ENCODE assay signal across 1 cellular context in the genomic region with DNA sequence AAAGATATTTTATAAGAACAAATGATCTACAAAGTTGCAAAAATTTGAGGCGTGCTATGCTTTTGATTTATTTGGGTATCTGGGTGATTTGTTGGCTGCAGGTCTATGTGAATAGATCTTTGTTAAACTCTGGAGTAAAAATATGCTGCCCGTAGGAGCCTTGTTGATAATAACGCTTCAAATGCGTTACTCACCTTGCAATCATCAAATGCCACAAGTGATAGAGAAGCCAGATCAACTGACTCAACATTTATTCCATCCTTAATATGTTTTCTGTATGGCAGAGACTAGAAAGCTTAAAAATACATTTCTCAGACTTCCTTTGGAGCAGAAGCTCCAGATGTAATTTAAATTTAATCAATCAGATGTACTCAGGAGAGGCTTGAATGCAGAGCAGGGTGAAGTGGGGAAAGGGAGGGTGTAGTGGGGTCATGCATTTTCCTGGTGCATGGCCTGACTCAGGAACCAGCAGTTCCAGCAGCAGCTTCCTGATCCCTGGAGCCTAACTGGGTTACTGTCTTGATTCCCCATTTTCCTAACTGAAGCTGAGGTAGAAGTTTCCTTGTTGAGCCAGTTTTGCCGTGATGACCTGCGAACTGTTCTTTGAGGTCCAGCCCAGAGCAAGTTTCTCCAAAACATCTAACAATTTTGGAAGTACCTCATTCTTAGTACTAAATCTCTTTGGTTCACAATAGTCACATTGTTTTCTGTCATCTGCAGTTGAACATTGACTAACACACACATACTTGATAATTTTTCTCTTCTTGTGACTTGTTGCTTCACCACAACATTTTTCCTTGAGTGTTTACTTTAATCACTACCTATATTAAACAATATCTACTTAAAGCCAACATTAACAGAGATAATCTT.
TF ChIP-seq lines count a peak whose summit lies in the region.

No MANE protein-coding gene starts in this region.

TF ChIP-seq in HCT116, 20 proteins besides CTCF, POLR2A, EP300 and RAD21 (continued from another document):
- TF ChIP-seq FOSL1 (IDR thresholded peaks at IDR 0.05; ENCODE audit: low read depth) (peak; percentile 84), YY1 (IDR thresholded peaks at IDR 0.05; ENCODE audit: extremely low read depth, insufficient replicate concordance, low read depth, low read length) (no peak), EGR1 (IDR thresholded peaks at IDR 0.05; ENCODE audit: low read depth) (no peak), JUND (IDR thresholded peaks at IDR 0.05) (peak; percentile 60), SP1 (IDR thresholded peaks at IDR 0.05; ENCODE audit: low read depth) (peak; percentile 47), ZBTB33 (IDR thresholded peaks at IDR 0.05; ENCODE audit: extremely low read depth, insufficient replicate concordance, low read length) (no peak), ELF1 (IDR thresholded peaks at IDR 0.05; ENCODE audit: borderline replicate concordance, low read depth) (no peak), EZH2phosphoT487 (IDR thresholded peaks at IDR 0.05; ENCODE audit: borderline replicate concordance) (no peak)
- TF ChIP-seq, protein P1, sequence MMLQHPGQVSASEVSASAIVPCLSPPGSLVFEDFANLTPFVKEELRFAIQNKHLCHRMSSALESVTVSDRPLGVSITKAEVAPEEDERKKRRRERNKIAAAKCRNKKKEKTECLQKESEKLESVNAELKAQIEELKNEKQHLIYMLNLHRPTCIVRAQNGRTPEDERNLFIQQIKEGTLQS (IDR thresholded peaks at IDR 0.05) = no peak
